ENCODE assay signal across 1 cellular context in genomic region chr3:4987374-4988296, GRCh38.
A peak's percentile ranks its signal among the peaks of the same experiment; 100 is the strongest.
TF ChIP-seq lines count a peak whose summit lies in the region.

No MANE protein-coding gene starts in this region.

TF ChIP-seq in K562, 482 proteins besides CTCF, POLR2A, EP300 and RAD21 (continued from another document and continues in another):
- TF ChIP-seq, protein P1, sequence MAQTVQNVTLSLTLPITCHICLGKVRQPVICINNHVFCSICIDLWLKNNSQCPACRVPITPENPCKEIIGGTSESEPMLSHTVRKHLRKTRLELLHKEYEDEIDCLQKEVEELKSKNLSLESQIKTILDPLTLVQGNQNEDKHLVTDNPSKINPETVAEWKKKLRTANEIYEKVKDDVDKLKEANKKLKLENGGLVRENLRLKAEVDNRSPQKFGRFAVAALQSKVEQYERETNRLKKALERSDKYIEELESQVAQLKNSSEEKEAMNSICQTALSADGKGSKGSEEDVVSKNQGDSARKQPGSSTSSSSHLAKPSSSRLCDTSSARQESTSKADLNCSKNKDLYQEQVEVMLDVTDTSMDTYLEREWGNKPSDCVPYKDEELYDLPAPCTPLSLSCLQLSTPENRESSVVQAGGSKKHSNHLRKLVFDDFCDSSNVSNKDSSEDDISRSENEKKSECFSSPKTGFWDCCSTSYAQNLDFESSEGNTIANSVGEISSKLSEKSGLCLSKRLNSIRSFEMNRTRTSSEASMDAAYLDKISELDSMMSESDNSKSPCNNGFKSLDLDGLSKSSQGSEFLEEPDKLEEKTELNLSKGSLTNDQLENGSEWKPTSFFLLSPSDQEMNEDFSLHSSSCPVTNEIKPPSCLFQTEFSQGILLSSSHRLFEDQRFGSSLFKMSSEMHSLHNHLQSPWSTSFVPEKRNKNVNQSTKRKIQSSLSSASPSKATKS (CRISPR knock-in tag; IDR thresholded peaks at IDR 0.05) = no peak
- TF ChIP-seq NR3C1 (CRISPR knock-in tag; IDR thresholded peaks at IDR 0.05) = no peak
- no peak for TF ChIP-seq NONO (IDR thresholded peaks at IDR 0.05; ENCODE audit: low read depth in 2 of 2, low read length in 1 of 2)
- peak; percentile 100 for TF ChIP-seq BRD9 (IDR thresholded peaks at IDR 0.05; ENCODE audit: low read depth, partially characterized antibody)
- TF ChIP-seq ILK (tag; IDR thresholded peaks at IDR 0.05; ENCODE audit: borderline replicate concordance, low read depth) = no peak
- TF ChIP-seq CREBBP (IDR thresholded peaks at IDR 0.05; ENCODE audit: low read depth, low read length) = no peak
- no peak for TF ChIP-seq NCOR1 (IDR thresholded peaks at IDR 0.05)
- no peak for TF ChIP-seq ZNF778 (CRISPR knock-in tag; IDR thresholded peaks at IDR 0.05)
- no peak for TF ChIP-seq DNMT1 (IDR thresholded peaks at IDR 0.05)
- peak; percentile 99 for TF ChIP-seq BCOR (IDR thresholded peaks at IDR 0.05)
- no peak for TF ChIP-seq ZBTB1 (CRISPR knock-in tag; IDR thresholded peaks at IDR 0.05; ENCODE audit: borderline replicate concordance, low read depth)
- TF ChIP-seq CREM (IDR thresholded peaks at IDR 0.05; ENCODE audit: low read depth) = 0 out of 2 replicates have a peak, but pooled peaks have one; percentile 28
- TF ChIP-seq ZMIZ1 (IDR thresholded peaks at IDR 0.05; ENCODE audit: low read depth in 2 of 2, low read length in 2 of 2) = no peak
- no peak for TF ChIP-seq SRF (CRISPR knock-in tag; IDR thresholded peaks at IDR 0.05)
- TF ChIP-seq NR4A1 (CRISPR knock-in tag; IDR thresholded peaks at IDR 0.05) = no peak
- no peak for TF ChIP-seq NR4A1 (tag; IDR thresholded peaks at IDR 0.05)
- peak; percentile 46 for TF ChIP-seq CBFA2T3 (IDR thresholded peaks at IDR 0.05)
- TF ChIP-seq, protein P2, sequence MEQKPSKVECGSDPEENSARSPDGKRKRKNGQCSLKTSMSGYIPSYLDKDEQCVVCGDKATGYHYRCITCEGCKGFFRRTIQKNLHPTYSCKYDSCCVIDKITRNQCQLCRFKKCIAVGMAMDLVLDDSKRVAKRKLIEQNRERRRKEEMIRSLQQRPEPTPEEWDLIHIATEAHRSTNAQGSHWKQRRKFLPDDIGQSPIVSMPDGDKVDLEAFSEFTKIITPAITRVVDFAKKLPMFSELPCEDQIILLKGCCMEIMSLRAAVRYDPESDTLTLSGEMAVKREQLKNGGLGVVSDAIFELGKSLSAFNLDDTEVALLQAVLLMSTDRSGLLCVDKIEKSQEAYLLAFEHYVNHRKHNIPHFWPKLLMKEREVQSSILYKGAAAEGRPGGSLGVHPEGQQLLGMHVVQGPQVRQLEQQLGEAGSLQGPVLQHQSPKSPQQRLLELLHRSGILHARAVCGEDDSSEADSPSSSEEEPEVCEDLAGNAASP (IDR thresholded peaks at IDR 0.05) = no peak
- TF ChIP-seq PPARD (CRISPR knock-in tag; IDR thresholded peaks at IDR 0.05) = no peak
- TF ChIP-seq, protein P3, sequence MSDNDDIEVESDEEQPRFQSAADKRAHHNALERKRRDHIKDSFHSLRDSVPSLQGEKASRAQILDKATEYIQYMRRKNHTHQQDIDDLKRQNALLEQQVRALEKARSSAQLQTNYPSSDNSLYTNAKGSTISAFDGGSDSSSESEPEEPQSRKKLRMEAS (CRISPR knock-in tag; IDR thresholded peaks at IDR 0.05) = no peak
- 0 out of 2 replicates have a peak, but pooled peaks have one; percentile 50 for TF ChIP-seq GTF2E2 (tag; IDR thresholded peaks at IDR 0.05)
- no peak for TF ChIP-seq NFATC3 (IDR thresholded peaks at IDR 0.05)
- no peak for TF ChIP-seq NFE2L1 (tag; IDR thresholded peaks at IDR 0.05; ENCODE audit: borderline replicate concordance, low read depth)
- TF ChIP-seq, protein P4, sequence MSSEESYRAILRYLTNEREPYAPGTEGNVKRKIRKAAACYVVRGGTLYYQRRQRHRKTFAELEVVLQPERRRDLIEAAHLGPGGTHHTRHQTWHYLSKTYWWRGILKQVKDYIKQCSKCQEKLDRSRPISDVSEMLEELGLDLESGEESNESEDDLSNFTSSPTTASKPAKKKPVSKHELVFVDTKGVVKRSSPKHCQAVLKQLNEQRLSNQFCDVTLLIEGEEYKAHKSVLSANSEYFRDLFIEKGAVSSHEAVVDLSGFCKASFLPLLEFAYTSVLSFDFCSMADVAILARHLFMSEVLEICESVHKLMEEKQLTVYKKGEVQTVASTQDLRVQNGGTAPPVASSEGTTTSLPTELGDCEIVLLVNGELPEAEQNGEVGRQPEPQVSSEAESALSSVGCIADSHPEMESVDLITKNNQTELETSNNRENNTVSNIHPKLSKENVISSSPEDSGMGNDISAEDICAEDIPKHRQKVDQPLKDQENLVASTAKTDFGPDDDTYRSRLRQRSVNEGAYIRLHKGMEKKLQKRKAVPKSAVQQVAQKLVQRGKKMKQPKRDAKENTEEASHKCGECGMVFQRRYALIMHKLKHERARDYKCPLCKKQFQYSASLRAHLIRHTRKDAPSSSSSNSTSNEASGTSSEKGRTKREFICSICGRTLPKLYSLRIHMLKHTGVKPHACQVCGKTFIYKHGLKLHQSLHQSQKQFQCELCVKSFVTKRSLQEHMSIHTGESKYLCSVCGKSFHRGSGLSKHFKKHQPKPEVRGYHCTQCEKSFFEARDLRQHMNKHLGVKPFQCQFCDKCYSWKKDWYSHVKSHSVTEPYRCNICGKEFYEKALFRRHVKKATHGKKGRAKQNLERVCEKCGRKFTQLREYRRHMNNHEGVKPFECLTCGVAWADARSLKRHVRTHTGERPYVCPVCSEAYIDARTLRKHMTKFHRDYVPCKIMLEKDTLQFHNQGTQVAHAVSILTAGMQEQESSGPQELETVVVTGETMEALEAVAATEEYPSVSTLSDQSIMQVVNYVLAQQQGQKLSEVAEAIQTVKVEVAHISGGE (CRISPR knock-in tag; IDR thresholded peaks at IDR 0.05) = no peak
- no peak for TF ChIP-seq ZNF277 (CRISPR knock-in tag; IDR thresholded peaks at IDR 0.05; ENCODE audit: borderline replicate concordance)
- no peak for TF ChIP-seq STAT5B (CRISPR knock-in tag; IDR thresholded peaks at IDR 0.05)
- no peak for TF ChIP-seq BRCA1 (IDR thresholded peaks at IDR 0.05)
- TF ChIP-seq BRCA1 (CRISPR knock-in tag; IDR thresholded peaks at IDR 0.05) = no peak
- TF ChIP-seq ZNF518B (CRISPR knock-in tag; IDR thresholded peaks at IDR 0.05) = no peak
- TF ChIP-seq FOXM1 (IDR thresholded peaks at IDR 0.05; ENCODE audit: low read depth) = peak; percentile 30; the same call in 1 of the 2 replicates
- no peak for TF ChIP-seq FOXM1 (CRISPR knock-in tag; IDR thresholded peaks at IDR 0.05; ENCODE audit: low read depth)
- TF ChIP-seq SMARCA5 (IDR thresholded peaks at IDR 0.05) = peak; percentile 99
- peak; percentile 85; the same call in 1 of the 2 replicates for TF ChIP-seq CBX1 (IDR thresholded peaks at IDR 0.05; ENCODE audit: low read depth)
- TF ChIP-seq BHLHE40 (IDR thresholded peaks at IDR 0.05; ENCODE audit: low read length) = no peak
- no peak for TF ChIP-seq NR2C1 (IDR thresholded peaks at IDR 0.05)
- no peak for TF ChIP-seq NR2C1 (tag; IDR thresholded peaks at IDR 0.05)
- TF ChIP-seq NCOA2 (IDR thresholded peaks at IDR 0.05; ENCODE audit: partially characterized antibody in 2 of 2) = no peak
- TF ChIP-seq NFIC (IDR thresholded peaks at IDR 0.05) = no peak
- TF ChIP-seq, protein P5, sequence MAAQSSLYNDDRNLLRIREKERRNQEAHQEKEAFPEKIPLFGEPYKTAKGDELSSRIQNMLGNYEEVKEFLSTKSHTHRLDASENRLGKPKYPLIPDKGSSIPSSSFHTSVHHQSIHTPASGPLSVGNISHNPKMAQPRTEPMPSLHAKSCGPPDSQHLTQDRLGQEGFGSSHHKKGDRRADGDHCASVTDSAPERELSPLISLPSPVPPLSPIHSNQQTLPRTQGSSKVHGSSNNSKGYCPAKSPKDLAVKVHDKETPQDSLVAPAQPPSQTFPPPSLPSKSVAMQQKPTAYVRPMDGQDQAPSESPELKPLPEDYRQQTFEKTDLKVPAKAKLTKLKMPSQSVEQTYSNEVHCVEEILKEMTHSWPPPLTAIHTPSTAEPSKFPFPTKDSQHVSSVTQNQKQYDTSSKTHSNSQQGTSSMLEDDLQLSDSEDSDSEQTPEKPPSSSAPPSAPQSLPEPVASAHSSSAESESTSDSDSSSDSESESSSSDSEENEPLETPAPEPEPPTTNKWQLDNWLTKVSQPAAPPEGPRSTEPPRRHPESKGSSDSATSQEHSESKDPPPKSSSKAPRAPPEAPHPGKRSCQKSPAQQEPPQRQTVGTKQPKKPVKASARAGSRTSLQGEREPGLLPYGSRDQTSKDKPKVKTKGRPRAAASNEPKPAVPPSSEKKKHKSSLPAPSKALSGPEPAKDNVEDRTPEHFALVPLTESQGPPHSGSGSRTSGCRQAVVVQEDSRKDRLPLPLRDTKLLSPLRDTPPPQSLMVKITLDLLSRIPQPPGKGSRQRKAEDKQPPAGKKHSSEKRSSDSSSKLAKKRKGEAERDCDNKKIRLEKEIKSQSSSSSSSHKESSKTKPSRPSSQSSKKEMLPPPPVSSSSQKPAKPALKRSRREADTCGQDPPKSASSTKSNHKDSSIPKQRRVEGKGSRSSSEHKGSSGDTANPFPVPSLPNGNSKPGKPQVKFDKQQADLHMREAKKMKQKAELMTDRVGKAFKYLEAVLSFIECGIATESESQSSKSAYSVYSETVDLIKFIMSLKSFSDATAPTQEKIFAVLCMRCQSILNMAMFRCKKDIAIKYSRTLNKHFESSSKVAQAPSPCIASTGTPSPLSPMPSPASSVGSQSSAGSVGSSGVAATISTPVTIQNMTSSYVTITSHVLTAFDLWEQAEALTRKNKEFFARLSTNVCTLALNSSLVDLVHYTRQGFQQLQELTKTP (IDR thresholded peaks at IDR 0.05; ENCODE audit: low read depth in 1 of 2, partially characterized antibody in 2 of 2) = peak in 1 of 2 experiments; percentile 37
- no peak for TF ChIP-seq ZNF263 (CRISPR knock-in tag; IDR thresholded peaks at IDR 0.05; ENCODE audit: borderline replicate concordance)
- TF ChIP-seq TFE3 (CRISPR knock-in tag; IDR thresholded peaks at IDR 0.05) = no peak
- TF ChIP-seq, protein P6, sequence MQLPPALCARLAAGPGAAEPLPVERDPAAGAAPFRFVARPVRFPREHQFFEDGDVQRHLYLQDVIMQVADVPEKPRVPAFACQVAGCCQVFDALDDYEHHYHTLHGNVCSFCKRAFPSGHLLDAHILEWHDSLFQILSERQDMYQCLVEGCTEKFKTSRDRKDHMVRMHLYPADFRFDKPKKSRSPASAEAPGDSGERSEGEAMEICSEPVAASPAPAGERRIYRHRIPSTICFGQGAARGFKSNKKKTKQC (CRISPR knock-in tag; IDR thresholded peaks at IDR 0.05) = no peak
